7 cellular contexts compared by ENCODE assay signal in the genomic region with DNA sequence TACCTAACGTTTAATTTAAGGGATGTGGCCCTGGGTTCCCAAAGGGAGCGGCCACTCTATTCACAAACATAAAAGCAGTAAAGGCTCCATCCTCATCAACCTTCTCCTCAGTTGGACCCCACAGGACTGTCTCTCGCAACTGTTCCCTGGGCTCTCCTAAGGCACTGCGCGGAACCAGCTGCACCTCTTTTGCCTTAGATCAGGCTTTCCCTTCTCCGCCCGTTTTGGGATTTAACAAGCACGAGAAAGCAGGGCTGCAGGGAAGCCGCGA. TPM values are rescaled to one million over a fixed set of nuclear protein-coding genes. Genes with fewer than 3 reads are reported as not detected.
A peak's percentile ranks its signal among the peaks of the same experiment; 100 is the strongest.
DNase-seq lines count a peak whose midpoint lies in the region; ATAC-seq and TF ChIP-seq lines count a peak whose summit lies in the region.

No MANE protein-coding gene starts in this region.

- H3K9me3 ChIP-seq in Peyer's patch (no peaks in the 10 kb centered on the region), osteoblast (ENCODE audit: low read depth, low read length) (no peaks in the 10 kb centered on the region)

- no peak for DNase-seq in H7
- DNase-seq in Peyer's patch, result no peak
- DNase-seq in epithelial cell of prostate (ENCODE audit: low read depth, low spot score), result no peak
- DNase-seq in osteoblast (ENCODE audit: insufficient read length, low spot score, missing footprints), result no peak
- DNase-seq in SHP77 treated with DMSO at 0.1 percent for 48 hours (lab: John Stamatoyannopoulos, UW), result no peak
- no peak for DNase-seq in NOMO-1 (lab: John Stamatoyannopoulos, UW; ENCODE audit: unreplicated experiment in 2 of 2)

- H2AFZ ChIP-seq in osteoblast (ENCODE audit: low read length), result peak overlapping the region; percentile 18

- H3K27me3 ChIP-seq in H7 (ENCODE audit: control insufficient read depth, insufficient read depth, low read length) (no peaks in the 10 kb centered on the region), Peyer's patch (no peaks in the 10 kb centered on the region), osteoblast (ENCODE audit: insufficient read depth, low read length) (no peaks in the 10 kb centered on the region)

- H4K20me1 ChIP-seq in osteoblast (ENCODE audit: insufficient read depth, low read length), result peaks cover 20% of the 10 kb centered on the region

- H3K27ac ChIP-seq in Peyer's patch, result peak overlapping the region; percentile 81 to 88 (median 86)
- H3K27ac ChIP-seq in epithelial cell of prostate, result peak overlapping the region; percentile 92
- H3K27ac ChIP-seq in osteoblast (ENCODE audit: low read depth, low read length), result peak overlapping the region; percentile 98

- H3K4me3 ChIP-seq in H7 (ENCODE audit: insufficient read depth, low read depth, low read length), result peak overlapping the region; percentile 78
- H3K4me3 ChIP-seq in Peyer's patch, result peak overlapping the region; percentile 78 to 95 (median 82)
- H3K4me3 ChIP-seq in osteoblast (ENCODE audit: insufficient read depth, low read length), result peak overlapping the region; percentile 98

- no peak for ATAC-seq in HG02870 (IDR thresholded peaks at IDR 0.05; ENCODE audit: unreplicated experiment)

- TF ChIP-seq CTCF in Peyer's patch (IDR thresholded peaks at IDR 0.05) (no peak), osteoblast (IDR thresholded peaks at IDR 0.05; ENCODE audit: extremely low read depth, low read depth, low read length) (no peak)

- H3K4me1 ChIP-seq in Peyer's patch, result peaks cover 0 to 25% (median 8%) of the 10 kb centered on the region in 4 donors
- peaks cover 36% of the 10 kb centered on the region for H3K4me1 ChIP-seq in osteoblast (ENCODE audit: insufficient read depth, low read length)

- H3K79me2 ChIP-seq in osteoblast (ENCODE audit: insufficient read depth, low read length), result peaks cover 62% of the 10 kb centered on the region

- peak overlapping the region; percentile 84 for H3K4me2 ChIP-seq in osteoblast (ENCODE audit: insufficient read depth, low read length)

- TF ChIP-seq POLR2A in Peyer's patch (IDR thresholded peaks at IDR 0.05), result no peak

- peaks cover under 1% of the 10 kb centered on the region; the same call in 1 of the 2 replicates for H3K36me3 ChIP-seq in H7 (replicated peaks; ENCODE audit: control insufficient read depth, insufficient read depth, low read length)
- H3K36me3 ChIP-seq in Peyer's patch, result no peaks in the 10 kb centered on the region
- peaks cover 7% of the 10 kb centered on the region for H3K36me3 ChIP-seq in osteoblast (ENCODE audit: insufficient read depth, low read length)

RNA-seq across cellular contexts. Expression of a gene that starts 0.7 kb away (rescaled TPM):
- 40.8 and 53.7 TPM in 2 replicates for total RNA-seq in H7 (2014; rRNA removed; shearing (Covaris generic))
- total RNA-seq in Peyer's patch (100 to 1,000 TPM in 1 of 4 donors, 10 to 100 TPM in 3; 16.9 to 196 (median 22.6) TPM), osteoblast (25.0 and 27.1 TPM in 2 replicates)

RNA-seq across cellular contexts. Expression of a gene that starts 38.1 kb away (rescaled TPM):
- total RNA-seq in H7 (2014; rRNA removed; shearing (Covaris generic)), result not detected in 2 replicates
- not detected for total RNA-seq in Peyer's patch
- total RNA-seq in osteoblast, result not detected in 2 replicates

RNA-seq across cellular contexts. Expression of a gene that starts 56.1 kb away (rescaled TPM):
- 31.3 and 36.9 TPM in 2 replicates for total RNA-seq in H7 (2014; rRNA removed; shearing (Covaris generic))
- 100 to 1,000 TPM in 2 of 4 donors, 10 to 100 TPM in 2; 77.2 to 106 (median 93.3) TPM for total RNA-seq in Peyer's patch
- total RNA-seq in osteoblast, result 44.5 and 46.0 TPM in 2 replicates
